ENCODE assay signal across 22 cellular contexts in genomic region chr15:66854012-66854965, GRCh38.
A peak's percentile ranks its signal among the peaks of the same experiment; 100 is the strongest.
DNase-seq lines count a peak whose midpoint lies in the region; ATAC-seq, FAIRE-seq and TF ChIP-seq lines count a peak whose summit lies in the region.
"Had no signal": no experiment of that assay in that cellular context is flagged by ENCODE, and none has a peak within 500 bp of the region (broad histone marks: within the 10 kb centered on the region; RNA-seq: fewer than 3 reads in every experiment).

No MANE protein-coding gene starts in this region.

- no peak overlapping the region for H3K4me3 Mint-ChIP-seq in activated CD8-positive, alpha-beta memory T cell treated with anti-CD3 and anti-CD28 coated beads, Interleukin-2, amount 10 ng/mL, durations not matched to agents 7 days and 5 days
- H3K4me3 Mint-ChIP-seq: HFFc6; IgD-negative memory B cell; stimulated activated naive CD8-positive, alpha-beta T cell treated with anti-CD3 and anti-CD28 coated beads, Interleukin-15, Interleukin-2, amounts not matched to agents 100 ng/mL and 50 ng/mL, for 24 hours had no signal

- H3K4me2 ChIP-seq in HepG2 (ENCODE audit: low read depth, low read length) (0 out of 2 replicates have a peak overlapping the region, but pooled peaks have one; percentile 27), smooth muscle cell (peak overlapping the region; percentile 75)

- H3K27ac ChIP-seq in HEK293 (ENCODE audit: extremely low read depth, low read depth, low read length): no peak overlapping the region
- H3K27ac ChIP-seq in HepG2 (ENCODE audit: extremely low read length, insufficient read depth, low read length): no peak overlapping the region
- peak overlapping the region; percentile 78 for H3K27ac ChIP-seq in smooth muscle cell (ENCODE audit: low read depth)
- H3K27ac ChIP-seq: ascending aorta, psoas muscle had no signal

- H3K27me3 ChIP-seq in HepG2 (ENCODE audit: control insufficient read depth in 1 of 2, insufficient read depth in 2 of 2, low read length in 2 of 2): peaks cover 1 to 16% of the 10 kb centered on the region in 2 experiments; a peak in 4 of 5 replicates
- H3K27me3 ChIP-seq in smooth muscle cell (ENCODE audit: low read depth): no peaks in the 10 kb centered on the region
- H3K27me3 ChIP-seq: ascending aorta, MG63 had no signal

- H3K36me3 Mint-ChIP-seq in activated CD8-positive, alpha-beta memory T cell treated with anti-CD3 and anti-CD28 coated beads, Interleukin-2, amount 10 ng/mL, durations not matched to agents 7 days and 5 days: no peaks in the 10 kb centered on the region

- 39% methylated on average over 21 of the region's 23 CpGs for WGBS in HepG2 (ENCODE audit: low lambda C conversion rate)
- 74% methylated on average over 22 of the region's 23 CpGs for WGBS in smooth muscle cell (ENCODE audit: low lambda C conversion rate)

- no peak for FAIRE-seq in HepG2 (lab: Jason Lieb, UNC)
- FAIRE-seq: small intestine had no signal

- H3K4me3 ChIP-seq in HEK293 (ENCODE audit: low read depth, low read length): no peak overlapping the region
- no peak overlapping the region for H3K4me3 ChIP-seq in HepG2 (replicated peaks in 1 of 3; ENCODE audit: insufficient read depth in 1 of 3, low read depth in 2 of 3, low read length in 3 of 3)
- no peak overlapping the region for H3K4me3 ChIP-seq in smooth muscle cell
- H3K4me3 ChIP-seq: ascending aorta, MG63, psoas muscle had no signal

- no TSS peak for BruUV-seq in HepG2 (replicated peaks; lab: Mats Ljungman, UMichigan)

- H3K4me1 ChIP-seq in HEK293 (ENCODE audit: control insufficient read depth, insufficient read depth, low read length) (peaks cover 7% of the 10 kb centered on the region), HepG2 (ENCODE audit: insufficient read depth, low read length) (peaks cover 23% of the 10 kb centered on the region), smooth muscle cell (ENCODE audit: low read depth) (peaks cover 16% of the 10 kb centered on the region)

- H3K9me3 Mint-ChIP-seq in activated CD8-positive, alpha-beta memory T cell treated with anti-CD3 and anti-CD28 coated beads, Interleukin-2, amount 10 ng/mL, durations not matched to agents 7 days and 5 days (ENCODE audit: low read depth): no peaks in the 10 kb centered on the region
- H3K9me3 Mint-ChIP-seq: HFFc6; IgD-negative memory B cell; nephron; stimulated activated naive CD8-positive, alpha-beta T cell treated with anti-CD3 and anti-CD28 coated beads, Interleukin-15, Interleukin-2, amounts not matched to agents 100 ng/mL and 50 ng/mL, for 24 hours had no signal

- peak; percentile 35 for DNase-seq in activated CD8-positive, alpha-beta memory T cell treated with anti-CD3 and anti-CD28 coated beads, Interleukin-2, amount 10 ng/mL, durations not matched to agents 7 days and 5 days
- no peak for DNase-seq in HepG2 (ENCODE audit: low spot score)
- DNase-seq in smooth muscle cell (lab: John Stamatoyannopoulos, UW; ENCODE audit: unreplicated experiment): no peak
- no peak for DNase-seq in NCI-H524 (lab: John Stamatoyannopoulos, UW)
- DNase-seq: activated CD4-positive, alpha-beta T cell treated with anti-CD3 and anti-CD28 coated beads, Interleukin-2, amount 50 U/mL, for 1 hour; activated naive CD4-positive, alpha-beta T cell treated with anti-CD3 and anti-CD28 coated beads, Interleukin-2, amount 50 U/mL, for 16 hours; cerebellar nuclear complex; NCI-H1436 treated with DMSO at 0.1 percent for 48 hours; NCI-H2171 treated with DMSO at 0.1 percent for 48 hours had no signal

- ATAC-seq in activated CD8-positive, alpha-beta memory T cell treated with anti-CD3 and anti-CD28 coated beads, Interleukin-2, amount 10 ng/mL, durations not matched to agents 7 days and 5 days: no peak
- no peak for ATAC-seq in HepG2
- no peak for ATAC-seq in GM21515 (IDR thresholded peaks at IDR 0.05; ENCODE audit: unreplicated experiment)
- ATAC-seq in HG03135 (IDR thresholded peaks at IDR 0.05; ENCODE audit: unreplicated experiment): no peak
- ATAC-seq in HG02623 (IDR thresholded peaks at IDR 0.05; ENCODE audit: unreplicated experiment): no peak
- ATAC-seq: left cardiac atrium, psoas muscle had no signal

- H3K4me1 Mint-ChIP-seq in activated CD8-positive, alpha-beta memory T cell treated with anti-CD3 and anti-CD28 coated beads, Interleukin-2, amount 10 ng/mL, durations not matched to agents 7 days and 5 days: peaks cover 4% of the 10 kb centered on the region

- H3K9me3 ChIP-seq in HEK293 (ENCODE audit: control insufficient read depth, insufficient read depth, low read depth, low read length) (no peaks in the 10 kb centered on the region), HepG2 (ENCODE audit: low read length) (no peaks in the 10 kb centered on the region), smooth muscle cell (replicated peaks; ENCODE audit: low read depth) (no peaks in the 10 kb centered on the region)
- H3K9me3 ChIP-seq: ascending aorta, MG63, psoas muscle had no signal

- H4K20me1 ChIP-seq in HepG2 (ENCODE audit: insufficient read depth, low read length): no peaks in the 10 kb centered on the region
- no peaks in the 10 kb centered on the region for H4K20me1 ChIP-seq in smooth muscle cell (ENCODE audit: low read depth)

- TF ChIP-seq CTCF in HEK293 (tag by site-specific recombination; IDR thresholded peaks at IDR 0.05) (no peak), HepG2 (CRISPR knock-in tag; IDR thresholded peaks at IDR 0.05) (no peak), smooth muscle cell (IDR thresholded peaks at IDR 0.05; ENCODE audit: borderline replicate concordance, insufficient read depth, poor library complexity, severe bottlenecking) (no peak)

- intact Hi-C loops in HepG2 (cut with micrococcal nuclease; ENCODE audit: unreplicated experiment): loop anchor here (5.0 kb wide), 1 partner anchor 82 kb away; no protein-coding TSS in a partner anchor

- no peaks in the 10 kb centered on the region for H3K36me3 ChIP-seq in HEK293 (ENCODE audit: control insufficient read depth in 2 of 2, insufficient read depth in 1 of 2, low read length in 2 of 2)
- no peaks in the 10 kb centered on the region for H3K36me3 ChIP-seq in HepG2 (replicated peaks in 1 of 2; ENCODE audit: control insufficient read depth in 1 of 2, insufficient read depth in 2 of 2, low read length in 2 of 2)
- no peaks in the 10 kb centered on the region for H3K36me3 ChIP-seq in smooth muscle cell (ENCODE audit: low read depth)
- H3K36me3 ChIP-seq: ascending aorta had no signal

- no peaks in the 10 kb centered on the region for H3K79me2 ChIP-seq in HepG2 (ENCODE audit: insufficient read depth, low read length)
- peaks cover 10% of the 10 kb centered on the region for H3K79me2 ChIP-seq in smooth muscle cell (ENCODE audit: low read depth)

- H3K27me3 Mint-ChIP-seq in activated CD8-positive, alpha-beta memory T cell treated with anti-CD3 and anti-CD28 coated beads, Interleukin-2, amount 10 ng/mL, durations not matched to agents 7 days and 5 days: peaks cover 28% of the 10 kb centered on the region

- no peak overlapping the region for H3K9ac ChIP-seq in HepG2 (ENCODE audit: insufficient read depth, low read depth, low read length)
- H3K9ac ChIP-seq in smooth muscle cell (ENCODE audit: low read depth): no peak overlapping the region

- H2AFZ ChIP-seq in HepG2 (ENCODE audit: low read length) (no peak overlapping the region), smooth muscle cell (ENCODE audit: low read depth) (no peak overlapping the region)

- CTCF ChIA-PET in HEK293 (lab: Yijun Ruan, JAX) (interaction anchor here (0.5 to 6.5 kb wide), 20 partner anchors 9 to 467 kb away, joined by 3 to 139 read pairs (median 4); no protein-coding TSS in a partner anchor), HepG2 (lab: Yijun Ruan, JAX; ENCODE audit: low intra/inter-chr PET ratio, low total read pairs) (interaction anchor here (0.6 to 1.5 kb wide), 4 partner anchors 80 to 1529 kb away, joined by 3 to 15 read pairs (median 6); no protein-coding TSS in a partner anchor)
- CTCF ChIA-PET in activated CD8-positive, alpha-beta memory T cell treated with anti-CD3 and anti-CD28 coated beads, Interleukin-2, amount 10 ng/mL, durations not matched to agents 7 days and 5 days (lab: Charles Lee): interaction anchor here (0.7 kb wide), 3 partner anchors 58 to 1149 kb away, joined by 3 read pairs; no protein-coding TSS in a partner anchor

- in situ Hi-C loops in HepG2 (cut with HindIII; ENCODE audit: extremely low pct_ligation_motif_present, low pct_unique_long_range_greater_than_20kb): no loop called here

- no peak for TF ChIP-seq POLR2A in HepG2 (IDR thresholded peaks at IDR 0.05; ENCODE audit: insufficient read depth in 1 of 2, low read depth in 2 of 2, low read length in 2 of 2)

- TF ChIP-seq RAD21 in HepG2 (CRISPR knock-in tag; IDR thresholded peaks at IDR 0.05): no peak

- no peak overlapping the region for H3K27ac Mint-ChIP-seq in activated CD8-positive, alpha-beta memory T cell treated with anti-CD3 and anti-CD28 coated beads, Interleukin-2, amount 10 ng/mL, durations not matched to agents 7 days and 5 days
- H3K27ac Mint-ChIP-seq: IgD-negative memory B cell; stimulated activated naive CD8-positive, alpha-beta T cell treated with anti-CD3 and anti-CD28 coated beads, Interleukin-15, Interleukin-2, amounts not matched to agents 100 ng/mL and 50 ng/mL, for 24 hours had no signal

- POLR2A ChIA-PET in HEK293 (lab: Yijun Ruan, JAX) (interaction anchor here (0.6 to 0.7 kb wide), 3 partner anchors 65 to 462 kb away, joined by 3 read pairs; no protein-coding TSS in a partner anchor), HepG2 (lab: Yijun Ruan, JAX) (no interaction called here)

- H3F3A ChIP-seq in smooth muscle cell (ENCODE audit: low read depth): peaks cover 29% of the 10 kb centered on the region

- no peak for TF ChIP-seq EP300 in HepG2 (IDR thresholded peaks at IDR 0.05; ENCODE audit: low read depth in 2 of 2, low read length in 2 of 2)
- no peak for TF ChIP-seq EP300 in HepG2 (CRISPR knock-in tag; IDR thresholded peaks at IDR 0.05; ENCODE audit: borderline replicate concordance)

TF ChIP-seq in HEK293, 187 proteins besides CTCF, POLR2A, EP300 and RAD21 (continues in another document):
- TF ChIP-seq ZFHX2 (tag by site-specific recombination; conservative IDR thresholded peaks at IDR 0.05) (peak; percentile 64), ZNF221 (tag by site-specific recombination; IDR thresholded peaks at IDR 0.05; ENCODE audit: borderline replicate concordance) (no peak), EGR2 (tag by site-specific recombination; IDR thresholded peaks at IDR 0.05; ENCODE audit: low read depth) (peak; percentile 63; the same call in 1 of the 2 replicates), ZNF777 (tag by site-specific recombination; IDR thresholded peaks at IDR 0.05; ENCODE audit: borderline replicate concordance) (no peak), ZNF174 (tag by site-specific recombination; IDR thresholded peaks at IDR 0.05) (no peak)

TF ChIP-seq in HepG2, 621 proteins besides CTCF, POLR2A, EP300 and RAD21:
- TF ChIP-seq MEF2D (CRISPR knock-in tag; IDR thresholded peaks at IDR 0.05) (no peak), TBX3 (IDR thresholded peaks at IDR 0.05; ENCODE audit: borderline replicate concordance) (no peak), SOX13 (IDR thresholded peaks at IDR 0.05) (no peak), SOX13 (CRISPR knock-in tag; conservative IDR thresholded peaks at IDR 0.05 in 1 of 2, IDR thresholded peaks at IDR 0.05 in 1 of 2) (no peak), RARA (CRISPR knock-in tag; IDR thresholded peaks at IDR 0.05) (no peak), ZNF501 (CRISPR knock-in tag; IDR thresholded peaks at IDR 0.05) (no peak), ZNF567 (CRISPR knock-in tag; IDR thresholded peaks at IDR 0.05; ENCODE audit: borderline replicate concordance) (no peak)
TF ChIP-seq in HepG2: peak in this region for 0.
